In genomic region chr7:144281981-144282380, GRCh38 we compare ENCODE assay signal across 17 cellular contexts. TPM values are rescaled to one million over a fixed set of nuclear protein-coding genes. Genes with fewer than 3 reads are reported as not detected.
"Had no signal": no experiment of that assay in that cellular context is flagged by ENCODE, and none has a peak within 500 bp of the region (broad histone marks: within the 10 kb centered on the region; RNA-seq: fewer than 3 reads in every experiment).

No MANE protein-coding gene starts in this region.

RNA-seq across cellular contexts. Expression of gene CTAGE8, which starts 12.9 kb away (rescaled TPM):
- total RNA-seq: dermis blood vessel endothelial cell, left ventricle myocardium superior, lung microvascular endothelial cell had no signal
- polyA plus RNA-seq: immature natural killer cell had no signal

RNA-seq across cellular contexts. Expression of gene OR2A7, which starts 17.4 kb away (rescaled TPM):
- total RNA-seq: dermis blood vessel endothelial cell, endothelial cell of umbilical vein, frontal cortex, lung microvascular endothelial cell had no signal
- polyA plus RNA-seq: immature natural killer cell had no signal

RNA-seq across cellular contexts. Expression of gene OR2A1, which starts 30.2 kb away (rescaled TPM):
- total RNA-seq: dermis blood vessel endothelial cell, endothelial cell of umbilical vein, foreskin keratinocyte, frontal cortex, hepatocyte, kidney, left colon, left lung, left ventricle myocardium superior, lung microvascular endothelial cell, mucosa of gallbladder had no signal
- polyA plus RNA-seq: foreskin keratinocyte, immature natural killer cell had no signal

RNA-seq across cellular contexts. Expression of gene OR2A42, which starts 42.6 kb away (rescaled TPM):
- total RNA-seq: dermis blood vessel endothelial cell, endothelial cell of umbilical vein, epithelial cell of proximal tubule, foreskin keratinocyte, heart left ventricle, left colon, left lung, left ventricle myocardium superior, lower lobe of right lung, lung microvascular endothelial cell, mesenteric fat pad, mucosa of gallbladder had no signal
- polyA plus RNA-seq: endothelial cell of umbilical vein; foreskin keratinocyte; heart left ventricle; immature natural killer cell; naive thymus-derived CD4-positive, alpha-beta T cell had no signal
